ENCODE assay signal across 14 cellular contexts in genomic region chr19:42111384-42111783, GRCh38. TPM values are rescaled to one million over a fixed set of nuclear protein-coding genes. Genes with fewer than 3 reads are reported as not detected.
DNase-seq lines count a peak whose midpoint lies in the region; ATAC-seq, FAIRE-seq and TF ChIP-seq lines count a peak whose summit lies in the region.
"Had no signal": no experiment of that assay in that cellular context is flagged by ENCODE, and none has a peak within 500 bp of the region (broad histone marks: within the 10 kb centered on the region; RNA-seq: fewer than 3 reads in every experiment).

No MANE protein-coding gene starts in this region.

- no peak overlapping the region for H3K4me3 Mint-ChIP-seq in activated T-cell treated with anti-CD3 and anti-CD28 coated beads, Interleukin-2, amount 50 U/mL, for 72 hours
- no peak overlapping the region for H3K4me3 Mint-ChIP-seq in activated T-cell treated with anti-CD3 and anti-CD28 coated beads, Interleukin-2, amount 50 U/mL, for 4 hours
- H3K4me3 Mint-ChIP-seq in chondrocyte (ENCODE audit: unreplicated experiment): no peak overlapping the region
- no peak overlapping the region for H3K4me3 Mint-ChIP-seq in osteocyte (ENCODE audit: unreplicated experiment)
- H3K4me3 Mint-ChIP-seq: GM23338 had no signal

- H3K4me1 Mint-ChIP-seq in activated T-cell treated with anti-CD3 and anti-CD28 coated beads, Interleukin-2, amount 50 U/mL, for 72 hours (ENCODE audit: low read depth): peaks cover 45% of the 10 kb centered on the region
- H3K4me1 Mint-ChIP-seq in activated T-cell treated with anti-CD3 and anti-CD28 coated beads, Interleukin-2, amount 50 U/mL, for 4 hours (ENCODE audit: low read depth): peaks cover 47% of the 10 kb centered on the region
- H3K4me1 Mint-ChIP-seq in chondrocyte (ENCODE audit: low read depth): peaks cover 51% of the 10 kb centered on the region
- peaks cover 51% of the 10 kb centered on the region for H3K4me1 Mint-ChIP-seq in osteocyte (ENCODE audit: unreplicated experiment)

- no peak for DNase-seq in activated T-cell treated with anti-CD3 and anti-CD28 coated beads, Interleukin-2, amount 50 U/mL, for 72 hours
- no peak for DNase-seq in activated T-cell treated with anti-CD3 and anti-CD28 coated beads, Interleukin-2, amount 50 U/mL, for 4 hours
- DNase-seq in NCI-H226 (peak; percentile 76), chondrocyte (ENCODE audit: low spot score) (no peak), osteocyte (ENCODE audit: extremely low spot score, unreplicated experiment) (no peak), HTR-8/SVneo (ENCODE audit: insufficient read length, low spot score) (no peak)
- DNase-seq: activated T-cell treated with anti-CD3 and anti-CD28 coated beads, Interleukin-2, amount 50 U/mL, for 48 hours; midbrain; NCI-H1694 treated with DMSO at 0.1 percent for 48 hours; retina; transverse colon had no signal

- ATAC-seq in activated T-cell treated with anti-CD3 and anti-CD28 coated beads, Interleukin-2, amount 50 U/mL, for 72 hours (replicated peaks in 1 of 2): no peak
- no peak for ATAC-seq in activated T-cell treated with anti-CD3 and anti-CD28 coated beads, Interleukin-2, amount 50 U/mL, for 4 hours
- ATAC-seq in HG03196 (IDR thresholded peaks at IDR 0.05; ENCODE audit: unreplicated experiment): no peak
- no peak for ATAC-seq in GM18907 (IDR thresholded peaks at IDR 0.05; ENCODE audit: unreplicated experiment)
- ATAC-seq: GM23338 had no signal

- TF ChIP-seq CTCF in chondrocyte (IDR thresholded peaks at IDR 0.05) (no peak), osteocyte (IDR thresholded peaks at IDR 0.05) (no peak)

- peak overlapping the region; percentile 49 for H3K27ac Mint-ChIP-seq in activated T-cell treated with anti-CD3 and anti-CD28 coated beads, Interleukin-2, amount 50 U/mL, for 72 hours
- peak overlapping the region; percentile 65 for H3K27ac Mint-ChIP-seq in chondrocyte (ENCODE audit: unreplicated experiment)
- H3K27ac Mint-ChIP-seq in osteocyte (ENCODE audit: unreplicated experiment): peak overlapping the region; percentile 93
- H3K27ac Mint-ChIP-seq: GM23338 had no signal

- H3K36me3 Mint-ChIP-seq in activated T-cell treated with anti-CD3 and anti-CD28 coated beads, Interleukin-2, amount 50 U/mL, for 72 hours (ENCODE audit: insufficient read depth in 2 of 2): peaks cover 6 to 20% of the 10 kb centered on the region in 2 donors
- H3K36me3 Mint-ChIP-seq in activated T-cell treated with anti-CD3 and anti-CD28 coated beads, Interleukin-2, amount 50 U/mL, for 4 hours (ENCODE audit: insufficient read depth): peaks cover 41% of the 10 kb centered on the region
- H3K36me3 Mint-ChIP-seq in chondrocyte (ENCODE audit: low read depth) (no peaks in the 10 kb centered on the region), osteocyte (ENCODE audit: unreplicated experiment) (no peaks in the 10 kb centered on the region)

- no peak for FAIRE-seq in HTR-8/SVneo (lab: Jason Lieb, UNC)

- H3K27me3 Mint-ChIP-seq in activated T-cell treated with anti-CD3 and anti-CD28 coated beads, Interleukin-2, amount 50 U/mL, for 72 hours (ENCODE audit: low read depth): no peaks in the 10 kb centered on the region
- no peaks in the 10 kb centered on the region for H3K27me3 Mint-ChIP-seq in activated T-cell treated with anti-CD3 and anti-CD28 coated beads, Interleukin-2, amount 50 U/mL, for 4 hours (ENCODE audit: low read depth)
- H3K27me3 Mint-ChIP-seq in chondrocyte (ENCODE audit: low read depth) (peaks cover 2% of the 10 kb centered on the region), osteocyte (ENCODE audit: unreplicated experiment) (no peaks in the 10 kb centered on the region)

- H3K9me3 Mint-ChIP-seq in activated T-cell treated with anti-CD3 and anti-CD28 coated beads, Interleukin-2, amount 50 U/mL, for 72 hours: no peaks in the 10 kb centered on the region
- H3K9me3 Mint-ChIP-seq in activated T-cell treated with anti-CD3 and anti-CD28 coated beads, Interleukin-2, amount 50 U/mL, for 4 hours: no peaks in the 10 kb centered on the region
- no peaks in the 10 kb centered on the region for H3K9me3 Mint-ChIP-seq in chondrocyte (ENCODE audit: low read depth)
- no peaks in the 10 kb centered on the region for H3K9me3 Mint-ChIP-seq in osteocyte (ENCODE audit: unreplicated experiment)
- H3K9me3 Mint-ChIP-seq: GM23338 had no signal

RNA-seq across cellular contexts. Expression of gene POU2F2, which starts 20.9 kb away (rescaled TPM):
- total RNA-seq in activated T-cell treated with anti-CD3 and anti-CD28 coated beads, Interleukin-2, amount 50 U/mL, for 72 hours: 10 to 100 TPM; 45.0 to 56.0 TPM
- total RNA-seq in activated T-cell treated with anti-CD3 and anti-CD28 coated beads, Interleukin-2, amount 50 U/mL, for 4 hours: 100 to 1,000 TPM in 1 of 3 donors, 10 to 100 TPM in 2; 83.9 to 123 (median 85.7) TPM
- 0.58 to 1.5 TPM (median 0.62 TPM) in 3 replicates for total RNA-seq in chondrocyte
- total RNA-seq in osteocyte: 0.64 and 1.0 TPM in 2 replicates

RNA-seq across cellular contexts. Expression of gene ZNF574, which starts 35.4 kb away (rescaled TPM):
- 10 to 100 TPM; 11.5 to 12.2 TPM for total RNA-seq in activated T-cell treated with anti-CD3 and anti-CD28 coated beads, Interleukin-2, amount 50 U/mL, for 72 hours
- 10 to 100 TPM; 19.9 to 20.7 (median 20.6) TPM for total RNA-seq in activated T-cell treated with anti-CD3 and anti-CD28 coated beads, Interleukin-2, amount 50 U/mL, for 4 hours
- total RNA-seq in chondrocyte (11.2 to 13.0 TPM (median 12.4 TPM) in 3 replicates), osteocyte (15.2 and 15.5 TPM in 2 replicates)

RNA-seq across cellular contexts. Expression of gene GRIK5, which starts 41.4 kb away (rescaled TPM):
- 1 to 10 TPM; 1.1 to 3.8 TPM for total RNA-seq in activated T-cell treated with anti-CD3 and anti-CD28 coated beads, Interleukin-2, amount 50 U/mL, for 72 hours
- 1 to 10 TPM in 1 of 3 donors, under 1 TPM in 2; 0.49 to 1.1 (median 0.61) TPM for total RNA-seq in activated T-cell treated with anti-CD3 and anti-CD28 coated beads, Interleukin-2, amount 50 U/mL, for 4 hours
- 0.36 to 0.59 TPM (median 0.37 TPM) in 3 replicates for total RNA-seq in chondrocyte
- total RNA-seq in osteocyte: 0.38 and 0.55 TPM in 2 replicates

Comparison
In these comparisons a context has a peak if more than half of its experiments do, and no peak if none do; other contexts are left out.
1. RNA of gene POU2F2, which starts 20.9 kb away (total RNA-seq): 83.9 to 123 TPM in activated T-cell treated with anti-CD3 and anti-CD28 coated beads, Interleukin-2, amount 50 U/mL, for 4 hours and 45.0 to 56.0 TPM in activated T-cell treated with anti-CD3 and anti-CD28 coated beads, Interleukin-2, amount 50 U/mL, for 72 hours; 0.58 to 1.5 TPM in chondrocyte and 0.64 to 1.0 TPM in osteocyte; every median in the first group is over 10 times any median in the second.
2. Peak in every context shown above with its lines, with median percentiles within 50 percentile points of each other: H3K27ac Mint-ChIP-seq.